Comparison of ENCODE assay signal across 8 cellular contexts in the genomic region with DNA sequence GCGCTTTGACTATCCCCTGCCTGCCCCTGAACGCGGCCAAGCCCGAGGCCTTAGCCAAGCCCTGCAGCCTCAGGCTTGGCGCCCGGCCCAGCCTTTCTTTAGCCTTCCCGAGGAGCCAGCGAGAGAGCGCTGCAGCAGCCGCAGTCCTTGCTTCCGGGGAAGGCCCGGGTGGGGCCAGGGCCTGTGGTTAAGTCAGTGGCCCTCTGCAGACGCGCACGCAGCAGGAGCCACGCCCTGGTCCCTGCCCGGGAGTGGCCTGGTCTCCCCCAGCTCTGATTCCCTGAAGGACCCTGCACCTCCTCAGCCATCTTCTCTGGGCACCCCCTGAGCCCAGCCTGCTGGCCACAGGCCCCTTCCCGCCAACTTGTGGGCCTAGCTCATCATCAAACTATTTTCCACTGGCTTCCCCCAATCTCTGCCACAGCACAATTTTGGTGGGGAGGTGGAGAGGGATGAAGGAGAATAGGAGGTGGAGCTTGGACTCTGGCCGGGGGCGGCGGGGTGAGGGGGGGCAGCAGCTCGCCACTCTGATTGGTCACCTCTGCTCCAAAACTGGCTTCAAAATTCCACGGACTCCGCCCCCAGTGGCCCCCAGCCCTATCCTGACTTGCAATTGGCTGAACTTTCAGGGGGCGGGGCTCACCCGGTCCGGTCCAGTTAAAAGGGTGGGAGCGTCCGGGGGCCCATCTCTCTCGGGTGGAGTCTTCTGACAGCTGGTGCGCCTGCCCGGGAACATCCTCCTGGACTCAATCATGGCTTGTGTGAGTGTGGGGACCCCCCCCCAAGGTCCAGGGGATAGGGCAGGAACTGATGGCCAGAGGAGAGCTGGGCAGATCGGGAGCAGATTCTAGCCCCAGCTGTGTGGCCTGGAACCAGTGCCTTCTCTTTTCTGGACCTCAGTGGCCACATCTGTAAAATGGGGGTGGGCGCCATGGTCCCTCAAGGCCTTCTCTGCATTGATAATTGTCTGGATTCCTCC.
A peak's percentile ranks its signal among the peaks of the same experiment; 100 is the strongest.
DNase-seq lines count a peak whose midpoint lies in the region; ATAC-seq, FAIRE-seq and TF ChIP-seq lines count a peak whose summit lies in the region.

Gene LGALS1 (plus strand): TSS at position 686 of the 979 bp plus-strand sequence. CDS start 67 bp downstream, at position 753.

- no peaks in the 10 kb centered on the region for H3K9me3 ChIP-seq in DND-41 (ENCODE audit: insufficient read depth, low read length, severe bottlenecking)

- peak within 1 kb of the TSS in 1 of 2 experiments; percentile 62; a peak in 1 of 4 replicates for H3K4me3 ChIP-seq in DND-41 (ENCODE audit: low read depth in 1 of 2, low read length in 2 of 2)
- H3K4me3 ChIP-seq in cardiac fibroblast (replicated peaks in 1 of 2; ENCODE audit: low read depth in 2 of 2, low read length in 2 of 2), result peak within 1 kb of the TSS; percentile 78 to 94
- peak within 1 kb of the TSS; percentile 45 to 68 (median 53) for H3K4me3 ChIP-seq in skin epidermis

- peak within 1 kb of the TSS; percentile 76 for H3K27ac ChIP-seq in DND-41 (ENCODE audit: low read length)
- H3K27ac ChIP-seq in skin epidermis, result peak within 1 kb of the TSS in 20 of 21 experiments; percentile 71 to 96 (median 86)

- H3K9ac ChIP-seq in DND-41 (ENCODE audit: low read depth, low read length), result peak within 1 kb of the TSS; percentile 46; the same call in 1 of the 2 replicates

- peaks cover 44% of the 10 kb centered on the region for H3K4me1 ChIP-seq in DND-41 (ENCODE audit: insufficient read depth, low read length)

- no peaks in the 10 kb centered on the region for H3K27me3 ChIP-seq in DND-41 (ENCODE audit: insufficient read depth, low read length, poor library complexity)

- H3K79me2 ChIP-seq in DND-41 (ENCODE audit: insufficient read depth, low read length), result no peaks in the 10 kb centered on the region

- ATAC-seq in DND-41 (ENCODE audit: insufficient read depth, low read depth) (no peak), GM21786 (IDR thresholded peaks at IDR 0.05; ENCODE audit: unreplicated experiment) (peak; percentile 42)

- H3K36me3 ChIP-seq in DND-41 (ENCODE audit: insufficient read depth, low read length), result no peaks in the 10 kb centered on the region

- H3K4me2 ChIP-seq in DND-41 (ENCODE audit: insufficient read depth, low read length), result peak within 1 kb of the TSS; percentile 88; the same call in 1 of the 2 replicates

- H4K20me1 ChIP-seq in DND-41 (ENCODE audit: insufficient read depth, low read length), result no peaks in the 10 kb centered on the region

- DNase-seq in DND-41 (peak; percentile 28), NAMALWA (ENCODE audit: low spot score) (peak; percentile 43), cardiac fibroblast (ENCODE audit: low read depth in 2 of 2) (peak; percentile 99), iPS-NIHi7 (ENCODE audit: extremely low spot score) (peak; percentile 71), OCI-M2 (lab: John Stamatoyannopoulos, UW; ENCODE audit: unreplicated experiment) (no peak)

- H2AFZ ChIP-seq in DND-41 (ENCODE audit: low read depth, low read length), result no peak within 1 kb of the TSS

- TF ChIP-seq CTCF in DND-41 (IDR thresholded peaks at IDR 0.05; ENCODE audit: borderline replicate concordance, extremely low read depth, low read length, poor library complexity, severe bottlenecking) (no peak), cardiac fibroblast (IDR thresholded peaks at IDR 0.05; ENCODE audit: low read depth, low read length) (peak; percentile 26)

- FAIRE-seq in TTC549 (lab: Jason Lieb, UNC), result peak; percentile 95
